In genomic region chr1:101993703-101994102, GRCh38 we compare ENCODE assay signal across 17 cellular contexts. TPM values are rescaled to one million over a fixed set of nuclear protein-coding genes. Genes with fewer than 3 reads are reported as not detected.
DNase-seq lines count a peak whose midpoint lies in the region; TF ChIP-seq lines count a peak whose summit lies in the region.
"Had no signal": no experiment of that assay in that cellular context is flagged by ENCODE, and none has a peak within 500 bp of the region (broad histone marks: within the 10 kb centered on the region; RNA-seq: fewer than 3 reads in every experiment).

No MANE protein-coding gene starts in this region.

- DNase-seq in NCI-H510A treated with DMSO at 0.1 percent for 48 hours (lab: John Stamatoyannopoulos, UW) (peak; percentile 11), NCI-H510A (lab: John Stamatoyannopoulos, UW) (no peak), LoVo (ENCODE audit: low spot score) (peak; percentile 9), SK-N-DZ (ENCODE audit: low spot score) (peak; percentile 18), osteocyte (ENCODE audit: extremely low spot score, unreplicated experiment) (no peak), globus pallidus (ENCODE audit: low spot score) (no peak), AG08395 (ENCODE audit: low spot score) (no peak)
- no peak for DNase-seq in activated CD8-positive, alpha-beta memory T cell treated with anti-CD3 and anti-CD28 coated beads, Interleukin-2, amount 50 U/mL, for 48 hours
- DNase-seq: activated naive CD4-positive, alpha-beta T cell treated with anti-CD3 and anti-CD28 coated beads, Interleukin-2, amount 10 ng/mL, durations not matched to agents 7 days and 5 days; DMS153; islet precursor cell; NCI-H1048; stimulated activated CD4-positive, alpha-beta T cell treated with anti-CD3 and anti-CD28 coated beads, Interleukin-15, amount 100 ng/mL, for 24 hours; WERI-Rb-1 had no signal

- no peaks in the 10 kb centered on the region for H3K9me3 Mint-ChIP-seq in osteocyte (ENCODE audit: unreplicated experiment)
- H3K9me3 Mint-ChIP-seq: activated naive CD4-positive, alpha-beta T cell treated with anti-CD3 and anti-CD28 coated beads, Interleukin-2, amount 10 ng/mL, durations not matched to agents 7 days and 5 days had no signal

- H3K36me3 Mint-ChIP-seq in osteocyte (ENCODE audit: unreplicated experiment): no peaks in the 10 kb centered on the region
- H3K36me3 Mint-ChIP-seq: activated naive CD4-positive, alpha-beta T cell treated with anti-CD3 and anti-CD28 coated beads, Interleukin-2, amount 10 ng/mL, durations not matched to agents 7 days and 5 days; brain had no signal

- peak; percentile 22 for TF ChIP-seq CTCF in osteocyte (IDR thresholded peaks at IDR 0.05)

- peaks cover 6% of the 10 kb centered on the region for H3K4me1 Mint-ChIP-seq in osteocyte (ENCODE audit: unreplicated experiment)
- H3K4me1 Mint-ChIP-seq: activated naive CD4-positive, alpha-beta T cell treated with anti-CD3 and anti-CD28 coated beads, Interleukin-2, amount 10 ng/mL, durations not matched to agents 7 days and 5 days had no signal

- no peak overlapping the region for H3K4me3 Mint-ChIP-seq in osteocyte (ENCODE audit: unreplicated experiment)
- H3K4me3 Mint-ChIP-seq: activated naive CD4-positive, alpha-beta T cell treated with anti-CD3 and anti-CD28 coated beads, Interleukin-2, amount 10 ng/mL, durations not matched to agents 7 days and 5 days had no signal

- H3K27me3 Mint-ChIP-seq in osteocyte (ENCODE audit: unreplicated experiment): peaks cover 17% of the 10 kb centered on the region

- no peak overlapping the region for H3K27ac Mint-ChIP-seq in osteocyte (ENCODE audit: unreplicated experiment)
- H3K27ac Mint-ChIP-seq: activated naive CD4-positive, alpha-beta T cell treated with anti-CD3 and anti-CD28 coated beads, Interleukin-2, amount 10 ng/mL, durations not matched to agents 7 days and 5 days; brain had no signal

RNA-seq across cellular contexts. Expression of gene OLFM3, which starts 3.0 kb away (rescaled TPM):
- 3.0 and 3.2 TPM in 2 replicates for polyA plus RNA-seq in SK-N-DZ (2014; cell fraction: cytosol; rRNA removed)
- polyA plus RNA-seq in SK-N-DZ (2014; cell fraction: nucleus; rRNA removed): 1.2 and 1.6 TPM in 2 replicates
- not detected in 2 replicates for total RNA-seq in osteocyte
- total RNA-seq: activated CD8-positive, alpha-beta memory T cell treated with anti-CD3 and anti-CD28 coated beads for 36 hours; SJSA1 had no signal

Comparison
In these comparisons a context has a peak if more than half of its experiments do, and no peak if none do; other contexts are left out.
1. DNase-seq: peak in NCI-H510A treated with DMSO at 0.1 percent for 48 hours (single experiment), LoVo (single experiment) and SK-N-DZ (single experiment); none in NCI-H510A (single experiment), osteocyte (single experiment), globus pallidus (single experiment), AG08395 (single experiment) and activated CD8-positive, alpha-beta memory T cell treated with anti-CD3 and anti-CD28 coated beads, Interleukin-2, amount 50 U/mL, for 48 hours (single experiment).